In the genomic region with DNA sequence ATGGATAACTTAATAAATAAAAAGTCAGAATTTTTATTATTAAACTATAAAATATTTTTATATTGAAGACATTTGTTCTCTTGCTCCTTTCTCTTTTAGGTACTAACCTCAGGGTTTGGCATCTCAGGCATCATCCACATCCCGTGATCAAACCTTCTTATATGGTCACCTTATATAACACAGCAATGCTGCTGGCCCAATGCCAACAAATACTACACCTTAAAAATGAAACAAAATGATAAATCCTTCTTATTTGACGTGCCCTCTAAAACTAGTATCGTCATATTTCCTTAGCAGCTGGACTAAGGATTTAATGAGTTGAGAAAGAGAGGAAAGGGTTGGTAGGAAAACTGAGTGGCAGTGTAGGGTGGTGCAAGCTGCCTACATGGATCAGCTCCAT, we compare ENCODE assay signal across 28 cellular contexts.
"Had no signal": no experiment of that assay in that cellular context is flagged by ENCODE, and none has a peak within 500 bp of the region (broad histone marks: within the 10 kb centered on the region; RNA-seq: fewer than 3 reads in every experiment).

No MANE protein-coding gene starts in this region.

- DNase-seq: Karpas-422, KBM-7, MM.1S, MV-4-11, NCI-H1092, NCI-H1105, NCI-H1417 treated with DMSO at 0.1 percent for 48 hours, NCI-H1436 treated with DMSO at 0.1 percent for 48 hours, NCI-H1694 treated with DMSO at 0.1 percent for 48 hours, NCI-H187 treated with DMSO at 0.1 percent for 48 hours, NCI-H2029, NCI-H2081, NCI-H2107, NCI-H2171, NCI-H226, NCI-H446 treated with DMSO at 0.1 percent for 48 hours, NCI-H510A, NCI-H524 treated with DMSO at 0.1 percent for 48 hours, NCI-H526 treated with DMSO at 0.1 percent for 48 hours, NCI-H748 treated with DMSO at 0.1 percent for 48 hours, NCI-H82, PC-9, SHP77, SIG-M5, SJCRH30, T-cell had no signal

- ATAC-seq: Panc1, SK-N-SH treated with all-trans-retinoic acid at 6 μM for 48 hours, T-cell had no signal
